21 cellular contexts compared by ENCODE assay signal in genomic region chr7:45150199-45150598, GRCh38. TPM values are rescaled to one million over a fixed set of nuclear protein-coding genes. Genes with fewer than 3 reads are reported as not detected.
DNase-seq lines count a peak whose midpoint lies in the region; ATAC-seq and TF ChIP-seq lines count a peak whose summit lies in the region.
"Had no signal": no experiment of that assay in that cellular context is flagged by ENCODE, and none has a peak within 500 bp of the region (broad histone marks: within the 10 kb centered on the region; RNA-seq: fewer than 3 reads in every experiment).

No MANE protein-coding gene starts in this region.

- POLR2A ChIA-PET in naive thymus-derived CD4-positive, alpha-beta T cell (lab: Charles Lee), result no interaction called here
- POLR2A ChIA-PET in naive thymus-derived CD8-positive, alpha-beta T cell (lab: Charles Lee), result no interaction called here

- WGBS in endodermal cell (ENCODE audit: insufficient coverage in 1 of 2, insufficient read length in 1 of 2), 2 experiments, result 88 to 91% methylated on average over 7 to 11 of the region's 11 CpGs

- H3K27me3 Mint-ChIP-seq in endodermal cell (ENCODE audit: insufficient read depth), result peaks cover 2% of the 10 kb centered on the region
- H3K27me3 Mint-ChIP-seq in naive thymus-derived CD4-positive, alpha-beta T cell, result peaks cover 0 to 16% (median 12%) of the 10 kb centered on the region in 5 donors
- H3K27me3 Mint-ChIP-seq in naive thymus-derived CD8-positive, alpha-beta T cell, result peaks cover under 1 to 19% (median 8%) of the 10 kb centered on the region in 5 donors

- no peak overlapping the region for H3K27ac Mint-ChIP-seq in endodermal cell
- no peak overlapping the region for H3K27ac Mint-ChIP-seq in naive thymus-derived CD4-positive, alpha-beta T cell
- H3K27ac Mint-ChIP-seq in naive thymus-derived CD8-positive, alpha-beta T cell, result no peak overlapping the region
- H3K27ac Mint-ChIP-seq: CD4-positive, alpha-beta memory T cell had no signal

- H3K4me3 ChIP-seq in endodermal cell (ENCODE audit: low read length), result no peak overlapping the region
- no peak overlapping the region for H3K4me3 ChIP-seq in naive thymus-derived CD4-positive, alpha-beta T cell (ENCODE audit: low read length)
- H3K4me3 ChIP-seq: BLaER1, GM23248 had no signal

- peak; percentile 62 for DNase-seq in cardiac septum (ENCODE audit: low spot score)
- no peak for DNase-seq in Right ventricle myocardium inferior (ENCODE audit: missing footprints)
- DNase-seq in endodermal cell, result peak; percentile 23
- DNase-seq in sciatic nerve (ENCODE audit: low spot score), result peak; percentile 39
- no peak for DNase-seq in naive thymus-derived CD4-positive, alpha-beta T cell
- DNase-seq in HUDEP-2 (lab: John Stamatoyannopoulos, UW; ENCODE audit: unreplicated experiment in 76 of 76), result no peak
- DNase-seq in naive thymus-derived CD8-positive, alpha-beta T cell, result no peak
- DNase-seq: CD4-positive, alpha-beta memory T cell; COR-L47; GM23248; H7; IMR-90; MM.1S; NCI-H2029; NCI-H446 treated with DMSO at 0.1 percent for 48 hours; NCI-H526 treated with DMSO at 0.1 percent for 48 hours; SHP77 treated with DMSO at 0.1 percent for 48 hours had no signal

- no peaks in the 10 kb centered on the region for H3K9me3 Mint-ChIP-seq in endodermal cell
- no peaks in the 10 kb centered on the region for H3K9me3 Mint-ChIP-seq in naive thymus-derived CD4-positive, alpha-beta T cell
- H3K9me3 Mint-ChIP-seq in naive thymus-derived CD8-positive, alpha-beta T cell, result no peaks in the 10 kb centered on the region
- H3K9me3 Mint-ChIP-seq: CD4-positive, alpha-beta memory T cell had no signal

- H3K9me3 ChIP-seq in endodermal cell (ENCODE audit: control insufficient read depth, low read length), result no peaks in the 10 kb centered on the region
- no peaks in the 10 kb centered on the region for H3K9me3 ChIP-seq in naive thymus-derived CD4-positive, alpha-beta T cell (ENCODE audit: control insufficient read depth in 2 of 3, low read length in 3 of 3)
- H3K9me3 ChIP-seq: BLaER1 had no signal

- ATAC-seq in Right ventricle myocardium inferior (no peak), sciatic nerve (no peak), GM19351 (IDR thresholded peaks at IDR 0.05; ENCODE audit: unreplicated experiment) (no peak)
- no peak for ATAC-seq in naive thymus-derived CD4-positive, alpha-beta T cell
- ATAC-seq in naive thymus-derived CD8-positive, alpha-beta T cell, result no peak

- no peak overlapping the region for H3K27ac ChIP-seq in endodermal cell (ENCODE audit: low read depth, low read length)
- no peak overlapping the region for H3K27ac ChIP-seq in naive thymus-derived CD4-positive, alpha-beta T cell (ENCODE audit: low read depth, low read length)
- H3K27ac ChIP-seq: BLaER1, GM23248, KMS-11 had no signal

- no peak for TF ChIP-seq CTCF in endodermal cell (conservative IDR thresholded peaks at IDR 0.05)

- no peaks in the 10 kb centered on the region for H3K36me3 ChIP-seq in endodermal cell (ENCODE audit: control insufficient read depth, insufficient read depth, low read length)
- H3K36me3 ChIP-seq in naive thymus-derived CD4-positive, alpha-beta T cell (ENCODE audit: control insufficient read depth in 2 of 3, insufficient read depth in 3 of 3, low read length in 3 of 3), result no peaks in the 10 kb centered on the region
- H3K36me3 ChIP-seq: BLaER1 had no signal

- intact Hi-C loops in cardiac septum (cut with DNase I) (no loop called here), Right ventricle myocardium inferior (cut with DNase I) (no loop called here), sciatic nerve (cut with DNase I) (no loop called here)
- intact Hi-C loops in naive thymus-derived CD4-positive, alpha-beta T cell (cut with micrococcal nuclease), result no loop called here

- no peaks in the 10 kb centered on the region for H3K4me1 Mint-ChIP-seq in endodermal cell
- H3K4me1 Mint-ChIP-seq in naive thymus-derived CD4-positive, alpha-beta T cell, result no peaks in the 10 kb centered on the region
- peaks cover 0 to 4% (median 0%) of the 10 kb centered on the region in 4 donors for H3K4me1 Mint-ChIP-seq in naive thymus-derived CD8-positive, alpha-beta T cell
- H3K4me1 Mint-ChIP-seq: CD4-positive, alpha-beta memory T cell had no signal

- no peak overlapping the region for H3K9ac ChIP-seq in endodermal cell (ENCODE audit: extremely low read depth, low read length, poor library complexity, severe bottlenecking)
- H3K9ac ChIP-seq: BLaER1, GM23248, KMS-11 had no signal

- H3K4me3 Mint-ChIP-seq in endodermal cell, result no peak overlapping the region
- no peak overlapping the region for H3K4me3 Mint-ChIP-seq in naive thymus-derived CD4-positive, alpha-beta T cell
- H3K4me3 Mint-ChIP-seq in naive thymus-derived CD8-positive, alpha-beta T cell, result no peak overlapping the region
- H3K4me3 Mint-ChIP-seq: CD4-positive, alpha-beta memory T cell had no signal

- no peaks in the 10 kb centered on the region for H3K36me3 Mint-ChIP-seq in endodermal cell (ENCODE audit: low read depth)
- H3K36me3 Mint-ChIP-seq in naive thymus-derived CD4-positive, alpha-beta T cell, result no peaks in the 10 kb centered on the region
- H3K36me3 Mint-ChIP-seq in naive thymus-derived CD8-positive, alpha-beta T cell, result no peaks in the 10 kb centered on the region
- H3K36me3 Mint-ChIP-seq: CD4-positive, alpha-beta memory T cell had no signal

- CTCF ChIA-PET in naive thymus-derived CD4-positive, alpha-beta T cell (lab: Charles Lee), result no interaction called here

- no peaks in the 10 kb centered on the region for H3K4me1 ChIP-seq in endodermal cell (ENCODE audit: control insufficient read depth, insufficient read depth, low read length)
- no peaks in the 10 kb centered on the region for H3K4me1 ChIP-seq in naive thymus-derived CD4-positive, alpha-beta T cell (ENCODE audit: control insufficient read depth in 2 of 2, insufficient read depth in 2 of 2, low read length in 2 of 2)

- H3K27me3 ChIP-seq in endodermal cell (ENCODE audit: control insufficient read depth, insufficient read depth, low read length, poor library complexity, severe bottlenecking), result no peaks in the 10 kb centered on the region
- H3K27me3 ChIP-seq in naive thymus-derived CD4-positive, alpha-beta T cell (ENCODE audit: control insufficient read depth in 2 of 2, insufficient read depth in 2 of 2, low read length in 2 of 2), result no peaks in the 10 kb centered on the region
- H3K27me3 ChIP-seq: BLaER1 had no signal

RNA-seq across cellular contexts. Expression of gene RAMP3, which starts 7.4 kb away (rescaled TPM):
- 52.5 TPM for total RNA-seq in cardiac septum
- 33.8 TPM for total RNA-seq in Right ventricle myocardium inferior
- total RNA-seq in endodermal cell, result not detected
- not detected for polyA plus RNA-seq in endodermal cell (2013, experiment 1 of 2)
- polyA plus RNA-seq in endodermal cell (2013, experiment 2 of 2), result not detected
- total RNA-seq in sciatic nerve, result 59.6 TPM
- total RNA-seq in naive thymus-derived CD4-positive, alpha-beta T cell, result under 1 TPM in 1 of 5 experiments, not detected in 4; 0.39 TPM
- polyA plus RNA-seq in naive thymus-derived CD4-positive, alpha-beta T cell, result not detected
- total RNA-seq in naive thymus-derived CD8-positive, alpha-beta T cell, result not detected
- polyA plus RNA-seq in naive thymus-derived CD8-positive, alpha-beta T cell, result not detected
- total RNA-seq: CD4-positive, alpha-beta memory T cell; GM23248; IMR-90 had no signal
- polyA plus RNA-seq: AG04450, GM23248, IMR-90 had no signal

RNA-seq across cellular contexts. Expression of gene TBRG4, which starts 38.7 kb away (rescaled TPM):
- total RNA-seq in cardiac septum, result 61.4 TPM
- total RNA-seq in Right ventricle myocardium inferior, result 82.4 TPM
- total RNA-seq in endodermal cell, result 10 to 100 TPM; 66.7 to 95.9 TPM
- polyA plus RNA-seq in endodermal cell (2013, experiment 1 of 2), result 52.1 TPM
- polyA plus RNA-seq in endodermal cell (2013, experiment 2 of 2), result 54.2 TPM
- 39.5 TPM for total RNA-seq in sciatic nerve
- total RNA-seq in naive thymus-derived CD4-positive, alpha-beta T cell, result 100 to 1,000 TPM in 4 of 5 experiments, 10 to 100 TPM in 1; 93.7 to 143 (median 107) TPM
- 10 to 100 TPM; 55.1 to 99.1 TPM for polyA plus RNA-seq in naive thymus-derived CD4-positive, alpha-beta T cell
- total RNA-seq in naive thymus-derived CD8-positive, alpha-beta T cell, result 100 to 1,000 TPM; 154 to 167 TPM
- 10 to 100 TPM; 51.3 to 95.7 (median 69.0) TPM for polyA plus RNA-seq in naive thymus-derived CD8-positive, alpha-beta T cell

Comparison
In these comparisons a context has a peak if more than half of its experiments do, and no peak if none do; other contexts are left out.
1. DNase-seq: peak in cardiac septum (single experiment), endodermal cell (single experiment) and sciatic nerve (single experiment); none in Right ventricle myocardium inferior (single experiment), naive thymus-derived CD4-positive, alpha-beta T cell (0 of 9), HUDEP-2 (0 of 76) and naive thymus-derived CD8-positive, alpha-beta T cell (0 of 10).
2. RNA of gene RAMP3, which starts 7.4 kb away (total RNA-seq): 59.6 TPM in sciatic nerve (single experiment), 52.5 TPM in cardiac septum (single experiment) and 33.8 TPM in Right ventricle myocardium inferior (single experiment); not detected in endodermal cell, 0.39 TPM in naive thymus-derived CD4-positive, alpha-beta T cell and not detected in naive thymus-derived CD8-positive, alpha-beta T cell; every median in the first group is over 10 times any median in the second.